Comparison of ENCODE assay signal across 20 cellular contexts in genomic region chr1:18608534-18608933, GRCh38. TPM values are rescaled to one million over a fixed set of nuclear protein-coding genes. Genes with fewer than 3 reads are reported as not detected.
DNase-seq lines count a peak whose midpoint lies in the region; ATAC-seq and TF ChIP-seq lines count a peak whose summit lies in the region.
"Had no signal": no experiment of that assay in that cellular context is flagged by ENCODE, and none has a peak within 500 bp of the region (broad histone marks: within the 10 kb centered on the region; RNA-seq: fewer than 3 reads in every experiment).

No MANE protein-coding gene starts in this region.

- intact Hi-C loops in OCI-LY7 (cut with micrococcal nuclease; ENCODE audit: unreplicated experiment), result loop anchor here (2.0 kb wide), 1 partner anchor 72 kb away; no protein-coding TSS in a partner anchor
- intact Hi-C loops in natural killer cell (cut with micrococcal nuclease), result no loop called here

- peak; percentile 52 for DNase-seq in GM23338 (ENCODE audit: low spot score)
- DNase-seq in OCI-LY7 (ENCODE audit: low spot score), result peak; percentile 37
- no peak for DNase-seq in glutamatergic neuron
- no peak for DNase-seq in DMS79 treated with DMSO at 0.1 percent for 48 hours (lab: John Stamatoyannopoulos, UW)
- no peak for DNase-seq in natural killer cell
- no peak for DNase-seq in hippocampal formation (lab: John Stamatoyannopoulos, UW)
- DNase-seq: activated CD4-positive, alpha-beta T cell treated with anti-CD3 and anti-CD28 coated beads for 48 hours; activated naive CD8-positive, alpha-beta T cell treated with anti-CD3 and anti-CD28 coated beads for 36 hours; cerebellar nuclear complex; esophagus squamous epithelium; midbrain; NCI-H2029 treated with DMSO at 0.1 percent for 48 hours; nephron progenitor cell; NK-92 treated with Interleukin-12 subunit alpha and Interleukin-12 subunit beta, amount 100 ng/mL, for 24 hours; T-helper 1 cell had no signal

- H3K4me3 ChIP-seq in GM23338 (no peak overlapping the region), OCI-LY7 (ENCODE audit: low read depth, low read length, poor library complexity, severe bottlenecking) (no peak overlapping the region)
- H3K4me3 ChIP-seq: esophagus squamous epithelium, thoracic aorta had no signal

- H3K36me3 Mint-ChIP-seq in GM23338 (ENCODE audit: low read depth) (no peaks in the 10 kb centered on the region), glutamatergic neuron (ENCODE audit: unreplicated experiment) (no peaks in the 10 kb centered on the region), natural killer cell (no peaks in the 10 kb centered on the region)
- H3K36me3 Mint-ChIP-seq: activated naive CD8-positive, alpha-beta T cell treated with anti-CD3 and anti-CD28 coated beads for 36 hours; stimulated activated memory B cell treated with anti-CD40 and anti-IgM and Interleukin-4, amounts not matched to agents 10 μg/mL and 1 μg/mL and 100 μg/mL, for 72 hours had no signal

- no TSS peak for BruUV-seq in OCI-LY7 (replicated peaks; lab: Mats Ljungman, UMichigan)

- H4K20me1 ChIP-seq in GM23338 (replicated peaks; ENCODE audit: insufficient read depth) (no peaks in the 10 kb centered on the region), OCI-LY7 (ENCODE audit: insufficient read depth, low read length) (no peaks in the 10 kb centered on the region)

- H3K4me2 ChIP-seq in GM23338, result no peak overlapping the region
- no peak overlapping the region for H3K4me2 ChIP-seq in OCI-LY7 (ENCODE audit: low read length)

- no peak for ATAC-seq in GM23338
- no peak for ATAC-seq in natural killer cell
- ATAC-seq: Right ventricle myocardium inferior; stimulated activated memory B cell treated with anti-CD40 and anti-IgM and Interleukin-4, amounts not matched to agents 10 μg/mL and 1 μg/mL and 100 μg/mL, for 72 hours had no signal

- H3K27me3 Mint-ChIP-seq in GM23338 (ENCODE audit: insufficient read depth, low read depth, poor library complexity) (peaks cover 14% of the 10 kb centered on the region), glutamatergic neuron (ENCODE audit: unreplicated experiment) (peaks cover 5% of the 10 kb centered on the region), natural killer cell (ENCODE audit: low read depth in 2 of 2) (peaks cover 7 to 28% of the 10 kb centered on the region in 2 donors)

- no peaks in the 10 kb centered on the region; the same call in 1 of the 2 replicates for H3K4me1 ChIP-seq in GM23338 (ENCODE audit: insufficient read depth)
- no peaks in the 10 kb centered on the region for H3K4me1 ChIP-seq in OCI-LY7 (ENCODE audit: insufficient read depth, low read length, poor library complexity, severe bottlenecking)

- no peaks in the 10 kb centered on the region for H3K9me3 ChIP-seq in OCI-LY7 (ENCODE audit: low read length)
- H3K9me3 ChIP-seq: esophagus squamous epithelium, thoracic aorta had no signal

- peak; percentile 21 for TF ChIP-seq CTCF in C4-2B (conservative IDR thresholded peaks at IDR 0.05)
- TF ChIP-seq CTCF in GM23338 (conservative IDR thresholded peaks at IDR 0.05; ENCODE audit: low read depth in 2 of 2), result peak; percentile 47 to 61
- peak; percentile 77 for TF ChIP-seq CTCF in OCI-LY7 (conservative IDR thresholded peaks at IDR 0.05; ENCODE audit: low read length)
- peak; percentile 18 for TF ChIP-seq CTCF in glutamatergic neuron (IDR thresholded peaks at IDR 0.05; ENCODE audit: partially characterized antibody, unreplicated experiment)
- no peak for TF ChIP-seq CTCF in natural killer cell (IDR thresholded peaks at IDR 0.05)

- H3K27ac Mint-ChIP-seq in GM23338, result no peak overlapping the region
- no peak overlapping the region for H3K27ac Mint-ChIP-seq in glutamatergic neuron (ENCODE audit: unreplicated experiment)
- no peak overlapping the region for H3K27ac Mint-ChIP-seq in natural killer cell
- H3K27ac Mint-ChIP-seq: activated naive CD8-positive, alpha-beta T cell treated with anti-CD3 and anti-CD28 coated beads for 36 hours; nephron progenitor cell; stimulated activated memory B cell treated with anti-CD40 and anti-IgM and Interleukin-4, amounts not matched to agents 10 μg/mL and 1 μg/mL and 100 μg/mL, for 72 hours had no signal

- no peaks in the 10 kb centered on the region; the same call in 2 of the 3 replicates for H3K9me3 Mint-ChIP-seq in GM23338
- peaks cover 5% of the 10 kb centered on the region for H3K9me3 Mint-ChIP-seq in glutamatergic neuron (ENCODE audit: unreplicated experiment)
- H3K9me3 Mint-ChIP-seq in natural killer cell, result no peaks in the 10 kb centered on the region
- H3K9me3 Mint-ChIP-seq: activated naive CD8-positive, alpha-beta T cell treated with anti-CD3 and anti-CD28 coated beads for 36 hours had no signal

- H2AFZ ChIP-seq in GM23338 (no peak overlapping the region), OCI-LY7 (ENCODE audit: low read length) (no peak overlapping the region)

- CTCF ChIA-PET in OCI-LY7 (lab: Charles Lee; ENCODE audit: unreplicated experiment), result no interaction called here

- H3K36me3 ChIP-seq in GM23338 (ENCODE audit: insufficient read depth) (no peaks in the 10 kb centered on the region), OCI-LY7 (ENCODE audit: insufficient read depth, low read length) (no peaks in the 10 kb centered on the region)
- H3K36me3 ChIP-seq: esophagus squamous epithelium, thoracic aorta had no signal

- POLR2A ChIA-PET in OCI-LY7 (lab: Charles Lee), result no interaction called here

- peaks cover 4% of the 10 kb centered on the region for H3K4me1 Mint-ChIP-seq in GM23338
- H3K4me1 Mint-ChIP-seq in glutamatergic neuron (ENCODE audit: low read depth, unreplicated experiment), result no peaks in the 10 kb centered on the region
- H3K4me1 Mint-ChIP-seq in natural killer cell, result no peaks in the 10 kb centered on the region
- H3K4me1 Mint-ChIP-seq: activated naive CD8-positive, alpha-beta T cell treated with anti-CD3 and anti-CD28 coated beads for 36 hours; stimulated activated memory B cell treated with anti-CD40 and anti-IgM and Interleukin-4, amounts not matched to agents 10 μg/mL and 1 μg/mL and 100 μg/mL, for 72 hours had no signal

- H3K27ac ChIP-seq in C4-2B (no peak overlapping the region), GM23338 (ENCODE audit: low read depth) (no peak overlapping the region), OCI-LY7 (ENCODE audit: low read depth, low read length, poor library complexity, severe bottlenecking) (no peak overlapping the region)
- H3K27ac ChIP-seq: esophagus squamous epithelium, thoracic aorta had no signal

- H3K9me2 ChIP-seq in GM23338 (ENCODE audit: insufficient read depth), result no peaks in the 10 kb centered on the region
- H3K9me2 ChIP-seq in OCI-LY7 (ENCODE audit: insufficient read depth, low read length), result no peaks in the 10 kb centered on the region

- H3K79me2 ChIP-seq in GM23338 (replicated peaks; ENCODE audit: insufficient read depth) (no peaks in the 10 kb centered on the region), OCI-LY7 (ENCODE audit: insufficient read depth, low read depth, low read length) (no peaks in the 10 kb centered on the region)

- H3K4me3 Mint-ChIP-seq in GM23338 (no peak overlapping the region), glutamatergic neuron (ENCODE audit: unreplicated experiment) (no peak overlapping the region), natural killer cell (no peak overlapping the region)
- H3K4me3 Mint-ChIP-seq: activated naive CD8-positive, alpha-beta T cell treated with anti-CD3 and anti-CD28 coated beads for 36 hours; nephron progenitor cell; stimulated activated memory B cell treated with anti-CD40 and anti-IgM and Interleukin-4, amounts not matched to agents 10 μg/mL and 1 μg/mL and 100 μg/mL, for 72 hours had no signal

- H3F3A ChIP-seq in GM23338 (replicated peaks; ENCODE audit: low read depth), result no peaks in the 10 kb centered on the region

- H3K27me3 ChIP-seq in GM23338 (ENCODE audit: insufficient read depth), result no peaks in the 10 kb centered on the region

TF ChIP-seq in GM23338, 12 proteins besides CTCF, POLR2A, EP300 and RAD21:
- TF ChIP-seq POLR2AphosphoS5 (IDR thresholded peaks at IDR 0.05; ENCODE audit: low read depth), result no peak
- TF ChIP-seq EZH2phosphoT487 (IDR thresholded peaks at IDR 0.05; ENCODE audit: unreplicated experiment), result no peak

RNA-seq across cellular contexts. Expression of gene PAX7, which starts 22.1 kb away (rescaled TPM):
- total RNA-seq in GM23338 (2014; rRNA removed; shearing (Covaris generic)), result 0.03 TPM in 1 of 2 replicates, not detected in the other
- not detected in 2 replicates for polyA plus RNA-seq in GM23338 (2016; fragmentation: Nextera tagmentation; extraction: Ambion mirVana)
- total RNA-seq in OCI-LY7 (2014; rRNA removed; shearing (Covaris generic)), result not detected in 2 replicates
- total RNA-seq in OCI-LY7 (2022), result not detected in 2 replicates
- 0.07 TPM for total RNA-seq in glutamatergic neuron (ENCODE audit: unreplicated experiment)
- total RNA-seq in natural killer cell, result not detected
- total RNA-seq: activated naive CD8-positive, alpha-beta T cell treated with anti-CD3 and anti-CD28 coated beads for 36 hours; esophagus squamous epithelium; posterior vena cava; Right ventricle myocardium inferior; thoracic aorta had no signal

Comparison
In these comparisons a context has a peak if more than half of its experiments do, and no peak if none do; other contexts are left out.
1. DNase-seq: peak in GM23338 (single experiment) and OCI-LY7 (single experiment); none in glutamatergic neuron (single experiment), DMS79 treated with DMSO at 0.1 percent for 48 hours (single experiment), natural killer cell (single experiment) and hippocampal formation (0 of 2).